Comparison of ENCODE assay signal across 1 cellular context in genomic region chr17:36842231-36842630, GRCh38.
TF ChIP-seq lines count a peak whose summit lies in the region.

No MANE protein-coding gene starts in this region.

TF ChIP-seq in GM23338, 12 proteins besides CTCF, POLR2A, EP300 and RAD21 (continued from another document):
- no peak for TF ChIP-seq ZNF462 (CRISPR knock-in tag; IDR thresholded peaks at IDR 0.05)
- no peak for TF ChIP-seq POLR2AphosphoS5 (IDR thresholded peaks at IDR 0.05; ENCODE audit: low read depth)
- no peak for TF ChIP-seq JUNB (IDR thresholded peaks at IDR 0.05; ENCODE audit: unreplicated experiment)
- TF ChIP-seq CREB1 (CRISPR knock-in tag; IDR thresholded peaks at IDR 0.05; ENCODE audit: low read depth), result no peak
- no peak for TF ChIP-seq REST (IDR thresholded peaks at IDR 0.05; ENCODE audit: unreplicated experiment)
- no peak for TF ChIP-seq EZH2 (IDR thresholded peaks at IDR 0.05; ENCODE audit: low read depth, unreplicated experiment)
- TF ChIP-seq EZH2phosphoT487 (IDR thresholded peaks at IDR 0.05; ENCODE audit: unreplicated experiment), result no peak
- TF ChIP-seq ZNF114 (CRISPR knock-in tag; IDR thresholded peaks at IDR 0.05), result no peak
